In genomic region chr16:87145181-87146176, GRCh38 we compare ENCODE assay signal across 1 cellular context.
TF ChIP-seq lines count a peak whose summit lies in the region.

No MANE protein-coding gene starts in this region.

TF ChIP-seq in K562, 482 proteins besides CTCF, POLR2A, EP300 and RAD21 (continued from another document and continues in another):
- no peak for TF ChIP-seq THRA (IDR thresholded peaks at IDR 0.05)
- no peak for TF ChIP-seq ZKSCAN3 (CRISPR knock-in tag; IDR thresholded peaks at IDR 0.05)
- no peak for TF ChIP-seq MIER1 (IDR thresholded peaks at IDR 0.05; ENCODE audit: low read depth)
- TF ChIP-seq ZBTB33 (CRISPR knock-in tag; IDR thresholded peaks at IDR 0.05) = no peak
- TF ChIP-seq MEF2A (IDR thresholded peaks at IDR 0.05; ENCODE audit: control insufficient read depth, low read depth, low read length) = no peak
- no peak for TF ChIP-seq MED1 (CRISPR knock-in tag; IDR thresholded peaks at IDR 0.05; ENCODE audit: borderline replicate concordance)
- no peak for TF ChIP-seq SRSF9 (IDR thresholded peaks at IDR 0.05; ENCODE audit: borderline replicate concordance, low read depth, low read length)
- no peak for TF ChIP-seq PCBP2 (IDR thresholded peaks at IDR 0.05; ENCODE audit: low read depth, low read length, poor library complexity, severe bottlenecking)
- no peak for TF ChIP-seq ETS2 (tag; IDR thresholded peaks at IDR 0.05; ENCODE audit: borderline replicate concordance, poor library complexity, severe bottlenecking)
- TF ChIP-seq GTF2B (IDR thresholded peaks at IDR 0.05; ENCODE audit: extremely low read depth, insufficient read length) = no peak
- TF ChIP-seq FUS (optimal IDR thresholded peaks at IDR 0.05; ENCODE audit: low read depth, low read length) = no peak
- no peak for TF ChIP-seq CCAR2 (IDR thresholded peaks at IDR 0.05; ENCODE audit: low read depth, low read length)
- no peak for TF ChIP-seq E2F4 (CRISPR knock-in tag; IDR thresholded peaks at IDR 0.05; ENCODE audit: low read depth)
- no peak for TF ChIP-seq ADNP (tag; IDR thresholded peaks at IDR 0.05)
- TF ChIP-seq ZFP30 (CRISPR knock-in tag; IDR thresholded peaks at IDR 0.05; ENCODE audit: borderline replicate concordance) = no peak
- TF ChIP-seq XRCC4 (IDR thresholded peaks at IDR 0.05; ENCODE audit: extremely low read depth, insufficient read depth, insufficient read length) = no peak
- no peak for TF ChIP-seq DEAF1 (CRISPR knock-in tag; IDR thresholded peaks at IDR 0.05)
- TF ChIP-seq SNAPC5 (CRISPR knock-in tag; IDR thresholded peaks at IDR 0.05) = no peak
- TF ChIP-seq ZNF277 (CRISPR knock-in tag; IDR thresholded peaks at IDR 0.05; ENCODE audit: borderline replicate concordance) = no peak
- no peak for TF ChIP-seq MXI1 (IDR thresholded peaks at IDR 0.05; ENCODE audit: low read depth, low read length)
- no peak for TF ChIP-seq TSC22D4 (tag; IDR thresholded peaks at IDR 0.05)
- no peak for TF ChIP-seq KLF6 (CRISPR knock-in tag; IDR thresholded peaks at IDR 0.05; ENCODE audit: borderline replicate concordance)
- no peak for TF ChIP-seq ASH1L (IDR thresholded peaks at IDR 0.05; ENCODE audit: borderline replicate concordance, low read depth, partially characterized antibody)
- TF ChIP-seq ESRRB (CRISPR knock-in tag; IDR thresholded peaks at IDR 0.05; ENCODE audit: borderline replicate concordance) = no peak
- TF ChIP-seq TARDBP (IDR thresholded peaks at IDR 0.05) = no peak
- TF ChIP-seq ZNF707 (CRISPR knock-in tag; conservative IDR thresholded peaks at IDR 0.05) = no peak
- TF ChIP-seq ZBTB40 (IDR thresholded peaks at IDR 0.05) = no peak
- TF ChIP-seq ZBTB40 (CRISPR knock-in tag; IDR thresholded peaks at IDR 0.05) = no peak
- TF ChIP-seq CBFA2T3 (IDR thresholded peaks at IDR 0.05) = no peak
- no peak for TF ChIP-seq ZBTB43 (CRISPR knock-in tag; IDR thresholded peaks at IDR 0.05)
- no peak for TF ChIP-seq MCM2 (IDR thresholded peaks at IDR 0.05; ENCODE audit: low read depth)
- no peak for TF ChIP-seq PTTG1 (tag; IDR thresholded peaks at IDR 0.05; ENCODE audit: low read depth)
- TF ChIP-seq ZBTB5 (IDR thresholded peaks at IDR 0.05) = no peak
